Comparison of ENCODE assay signal across 1 cellular context in genomic region chr5:179166886-179167841, GRCh38.
TF ChIP-seq lines count a peak whose summit lies in the region.

No MANE protein-coding gene starts in this region.

TF ChIP-seq in GM23338, 12 proteins besides CTCF, POLR2A, EP300 and RAD21:
- TF ChIP-seq REST (IDR thresholded peaks at IDR 0.05; ENCODE audit: unreplicated experiment) (no peak), ETS1 (IDR thresholded peaks at IDR 0.05) (no peak), ZNF462 (CRISPR knock-in tag; IDR thresholded peaks at IDR 0.05) (no peak), ZNF331 (CRISPR knock-in tag; IDR thresholded peaks at IDR 0.05; ENCODE audit: low read depth) (no peak), JUNB (IDR thresholded peaks at IDR 0.05; ENCODE audit: unreplicated experiment) (no peak), NANOG (IDR thresholded peaks at IDR 0.05; ENCODE audit: borderline replicate concordance) (no peak), EZH2phosphoT487 (IDR thresholded peaks at IDR 0.05; ENCODE audit: unreplicated experiment) (no peak), CREB1 (CRISPR knock-in tag; IDR thresholded peaks at IDR 0.05; ENCODE audit: low read depth) (no peak), POLR2AphosphoS5 (IDR thresholded peaks at IDR 0.05; ENCODE audit: low read depth) (no peak), STAT1 (IDR thresholded peaks at IDR 0.05; ENCODE audit: unreplicated experiment) (no peak), EZH2 (IDR thresholded peaks at IDR 0.05; ENCODE audit: low read depth, unreplicated experiment) (no peak), ZNF114 (CRISPR knock-in tag; IDR thresholded peaks at IDR 0.05) (no peak)
